In genomic region chr12:76898472-76898871, GRCh38 we compare ENCODE assay signal across 15 cellular contexts. TPM values are rescaled to one million over a fixed set of nuclear protein-coding genes. Genes with fewer than 3 reads are reported as not detected.
DNase-seq lines count a peak whose midpoint lies in the region; ATAC-seq and TF ChIP-seq lines count a peak whose summit lies in the region.
"Had no signal": no experiment of that assay in that cellular context is flagged by ENCODE, and none has a peak within 500 bp of the region (broad histone marks: within the 10 kb centered on the region; RNA-seq: fewer than 3 reads in every experiment).

No MANE protein-coding gene starts in this region.

- no peaks in the 10 kb centered on the region for H3K4me1 ChIP-seq in right atrium auricular region
- H3K4me1 ChIP-seq in esophagus squamous epithelium: peaks cover 0 to 19% (median 9%) of the 10 kb centered on the region in 3 donors
- no peaks in the 10 kb centered on the region for H3K4me1 ChIP-seq in left lung
- H3K4me1 ChIP-seq: A549 had no signal

- TF ChIP-seq CTCF in right atrium auricular region (IDR thresholded peaks at IDR 0.05): no peak
- TF ChIP-seq CTCF in esophagus squamous epithelium (IDR thresholded peaks at IDR 0.05): no peak
- TF ChIP-seq CTCF in left lung (IDR thresholded peaks at IDR 0.05): no peak
- no peak for TF ChIP-seq CTCF in brain microvascular endothelial cell (IDR thresholded peaks at IDR 0.05; ENCODE audit: low read depth, low read length, missing control alignments)

- intact Hi-C loops in left ventricle myocardium superior (cut with micrococcal nuclease): no loop called here
- intact Hi-C loops in esophagus squamous epithelium (cut with DNase I): no loop called here
- intact Hi-C loops in left lung (cut with DNase I): no loop called here

- no peak for TF ChIP-seq POLR2A in esophagus squamous epithelium (IDR thresholded peaks at IDR 0.05)

- ATAC-seq in left ventricle myocardium superior: peak; percentile 26
- peak; percentile 41 for ATAC-seq in left lung
- ATAC-seq in GM18907 (IDR thresholded peaks at IDR 0.05; ENCODE audit: unreplicated experiment): no peak
- ATAC-seq: A549 had no signal

- WGBS in esophagus squamous epithelium, 2 donors: 0 to 30% methylated on average over 1 of the region's 1 CpG

- H3K4me3 ChIP-seq in right atrium auricular region (no peak overlapping the region), esophagus squamous epithelium (no peak overlapping the region), left lung (no peak overlapping the region), brain microvascular endothelial cell (ENCODE audit: low read depth, low read length) (no peak overlapping the region)
- H3K4me3 ChIP-seq: A549 had no signal

- H3K36me3 ChIP-seq in right atrium auricular region: no peaks in the 10 kb centered on the region
- no peaks in the 10 kb centered on the region for H3K36me3 ChIP-seq in esophagus squamous epithelium
- H3K36me3 ChIP-seq in left lung: no peaks in the 10 kb centered on the region
- no peaks in the 10 kb centered on the region for H3K36me3 ChIP-seq in brain microvascular endothelial cell (replicated peaks)

- DNase-seq in left ventricle myocardium superior: no peak
- no peak for DNase-seq in right atrium auricular region (ENCODE audit: low spot score)
- DNase-seq in esophagus squamous epithelium (lab: John Stamatoyannopoulos, UW): no peak
- no peak for DNase-seq in left lung
- DNase-seq in RKO (ENCODE audit: low spot score): no peak
- DNase-seq in brain microvascular endothelial cell: no peak
- DNase-seq in epidermal melanocyte (ENCODE audit: insufficient read length, low spot score): no peak
- DNase-seq: AML-193; CD4-positive, CD25-positive, alpha-beta regulatory T cell; NCI-H1417; NCI-H2029; NCI-H524 had no signal

- in situ Hi-C loops in brain microvascular endothelial cell (cut with HindIII; ENCODE audit: low pct_ligation_motif_present, low sequenced_read_pairs): no loop called here

- H3K9me3 ChIP-seq in right atrium auricular region: peaks cover 0 to 12% of the 10 kb centered on the region in 2 donors
- peaks cover 0 to 5% (median 0%) of the 10 kb centered on the region in 3 donors for H3K9me3 ChIP-seq in esophagus squamous epithelium
- H3K9me3 ChIP-seq in left lung: peaks cover 0 to 9% of the 10 kb centered on the region in 2 donors

- H3K27me3 ChIP-seq in right atrium auricular region (no peaks in the 10 kb centered on the region), esophagus squamous epithelium (no peaks in the 10 kb centered on the region), left lung (no peaks in the 10 kb centered on the region), brain microvascular endothelial cell (replicated peaks) (no peaks in the 10 kb centered on the region)

- H3K27ac ChIP-seq in right atrium auricular region (no peak overlapping the region), esophagus squamous epithelium (peak overlapping the region; percentile 57 to 78 (median 70)), left lung (no peak overlapping the region), brain microvascular endothelial cell (no peak overlapping the region)
- H3K27ac ChIP-seq: A549, RWPE1 had no signal

RNA-seq across cellular contexts. Expression of gene CSRP2, which starts 19.7 kb away (rescaled TPM):
- 54.1 TPM for total RNA-seq in left ventricle myocardium superior
- 10 to 100 TPM in 1 of 2 donors, 1 to 10 TPM in 1; 6.4 to 11.6 TPM for total RNA-seq in right atrium auricular region
- total RNA-seq in esophagus squamous epithelium: 100 to 1,000 TPM in 1 of 4 donors, 10 to 100 TPM in 3; 57.6 to 107 (median 65.1) TPM
- total RNA-seq in left lung: 10 to 100 TPM; 24.8 to 28.9 TPM
- total RNA-seq: CD4-positive, CD25-positive, alpha-beta regulatory T cell had no signal

Comparison
In these comparisons a context has a peak if more than half of its experiments do, and no peak if none do; other contexts are left out.
1. H3K27ac ChIP-seq: peak in esophagus squamous epithelium (4 of 4); none in right atrium auricular region (0 of 2), left lung (0 of 2) and brain microvascular endothelial cell (single experiment).